In genomic region chr2:33240178-33240577, GRCh38 we compare ENCODE assay signal across 15 cellular contexts.
DNase-seq lines count a peak whose midpoint lies in the region; TF ChIP-seq lines count a peak whose summit lies in the region.
"Had no signal": no experiment of that assay in that cellular context is flagged by ENCODE, and none has a peak within 500 bp of the region (broad histone marks: within the 10 kb centered on the region; RNA-seq: fewer than 3 reads in every experiment).

No MANE protein-coding gene starts in this region.

- 0 out of 2 replicates have a peak, but pooled peaks cover 2% of the 10 kb centered on the region for H3K36me3 ChIP-seq in SJCRH30
- H3K36me3 ChIP-seq: prostate gland, suprapubic skin had no signal

- H3K4me3 ChIP-seq in SJCRH30 (no peak overlapping the region), fibroblast of mammary gland (ENCODE audit: control insufficient read depth, low read depth, low read length) (no peak overlapping the region)
- H3K4me3 ChIP-seq: prostate gland, suprapubic skin had no signal

- H3K4me1 ChIP-seq in SJCRH30 = peaks cover 24% of the 10 kb centered on the region
- H3K4me1 ChIP-seq: prostate gland, suprapubic skin had no signal

- no peaks in the 10 kb centered on the region for H3K9me3 ChIP-seq in SJCRH30 (replicated peaks)
- H3K9me3 ChIP-seq: prostate gland, suprapubic skin had no signal

- H3K27me3 ChIP-seq in SJCRH30 = no peaks in the 10 kb centered on the region
- H3K27me3 ChIP-seq: suprapubic skin had no signal

- DNase-seq in ELR (ENCODE audit: low read depth) (peak; percentile 83), SJCRH30 (peak; percentile 43 to 74), fibroblast of mammary gland (ENCODE audit: low read depth) (peak; percentile 74), myocyte (ENCODE audit: low read depth) (peak; percentile 34), HK-2 (ENCODE audit: unreplicated experiment) (no peak), KG1 (lab: John Stamatoyannopoulos, UW) (no peak), NCI-H82 (lab: John Stamatoyannopoulos, UW) (no peak), NCI-H146 (lab: John Stamatoyannopoulos, UW) (no peak)
- DNase-seq: activated CD8-positive, alpha-beta T cell treated with anti-CD3 and anti-CD28 coated beads, Interleukin-2, amount 10 ng/mL, durations not matched to agents 7 days and 5 days; anterior cingulate cortex; glutamatergic neuron; naive thymus-derived CD4-positive, alpha-beta T cell; NK-92 treated with Interleukin-12 subunit alpha and Interleukin-12 subunit beta, amount 100 ng/mL, for 24 hours had no signal

- TF ChIP-seq CTCF in fibroblast of mammary gland (conservative IDR thresholded peaks at IDR 0.05; ENCODE audit: control insufficient read depth, insufficient read depth, low read depth, low read length) = no peak

- H3K27ac ChIP-seq in SJCRH30 = peak overlapping the region; percentile 32
- H3K27ac ChIP-seq: prostate gland, suprapubic skin had no signal

Comparison
In these comparisons a context has a peak if more than half of its experiments do, and no peak if none do; other contexts are left out.
1. DNase-seq: peak in ELR (single experiment), SJCRH30 (2 of 2), fibroblast of mammary gland (single experiment) and myocyte (single experiment); none in HK-2 (single experiment), KG1 (single experiment), NCI-H82 (single experiment) and NCI-H146 (single experiment).